20 cellular contexts compared by ENCODE assay signal in the genomic region with DNA sequence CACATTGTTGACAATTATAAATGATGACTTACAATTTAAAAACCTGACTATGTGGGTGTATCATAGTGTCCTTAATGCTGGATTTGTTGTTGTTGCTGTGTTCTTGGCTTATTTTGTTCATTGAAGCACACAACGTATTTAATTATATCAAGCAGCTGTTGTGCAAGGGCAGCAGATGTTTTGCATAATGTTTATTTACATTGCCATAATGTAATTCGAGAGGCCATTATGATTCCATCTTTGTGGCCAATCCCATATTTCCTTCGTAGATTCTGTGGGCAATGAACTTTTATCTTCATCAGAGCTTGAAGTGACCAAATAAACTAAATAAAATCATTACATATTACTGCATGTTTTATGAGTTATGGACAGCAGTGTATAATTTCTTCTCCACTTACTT.
"Had no signal": no experiment of that assay in that cellular context is flagged by ENCODE, and none has a peak within 500 bp of the region (broad histone marks: within the 10 kb centered on the region; RNA-seq: fewer than 3 reads in every experiment).

No MANE protein-coding gene starts in this region.

- ATAC-seq: activated CD8-positive, alpha-beta memory T cell treated with anti-CD3 and anti-CD28 coated beads, Interleukin-2, amount 10 ng/mL, durations not matched to agents 7 days and 5 days; body of pancreas; left colon; natural killer cell; psoas muscle; right cardiac atrium had no signal

- DNase-seq: activated B cell treated with CpG ODN at 0.5 μM for 24 hours; activated CD4-positive, alpha-beta memory T cell treated with anti-CD3 and anti-CD28 coated beads for 36 hours; activated CD4-positive, alpha-beta T cell treated with anti-CD3 and anti-CD28 coated beads for 4 hours; activated CD8-positive, alpha-beta memory T cell treated with anti-CD3 and anti-CD28 coated beads, Interleukin-2, amount 10 ng/mL, durations not matched to agents 7 days and 5 days; activated naive CD8-positive, alpha-beta T cell treated with anti-CD3 and anti-CD28 coated beads, Interleukin-2, amount 10 ng/mL, durations not matched to agents 7 days and 5 days; body of pancreas; central memory CD4-positive, alpha-beta T cell; endodermal cell; foreskin melanocyte; glutamatergic neuron; hypothalamus; islet precursor cell; left colon; natural killer cell; ovary; psoas muscle; right cardiac atrium; stimulated activated CD4-positive, alpha-beta T cell treated with anti-CD3 and anti-CD28 coated beads, Interleukin-2, amount 100 ng/mL, for 24 hours; stimulated activated naive CD4-positive, alpha-beta T cell treated with Interleukin-2 at 50 U/mL for 16 hours; thyroid gland had no signal
